8 cellular contexts compared by ENCODE assay signal in genomic region chr4:128811571-128812359, GRCh38. TPM values are rescaled to one million over a fixed set of nuclear protein-coding genes. Genes with fewer than 3 reads are reported as not detected.
DNase-seq lines count a peak whose midpoint lies in the region; ATAC-seq, FAIRE-seq and TF ChIP-seq lines count a peak whose summit lies in the region.

No MANE protein-coding gene starts in this region.

- peak overlapping the region; percentile 99 for H3K4me3 Mint-ChIP-seq in activated T-helper 1 cell treated with anti-CD3 and anti-CD28 coated beads, Interleukin-12 subunit alpha, Interleukin-12 subunit beta, Interleukin-2, Interleukin-4 antibody, amounts not matched to agents 30 ng/mL and 10 ng/mL and 1 ng/mL, durations not matched to agents 14 hours and 24 hours and 36 hours
- peak overlapping the region; percentile 99 for H3K4me3 Mint-ChIP-seq in natural killer cell

- H2AFZ ChIP-seq in KMS-11 (ENCODE audit: low read depth): peak overlapping the region; percentile 5; the same call in 1 of the 2 replicates
- no peak overlapping the region for H2AFZ ChIP-seq in fibroblast of lung (ENCODE audit: low read length)

- H3K27me3 ChIP-seq in KMS-11 (ENCODE audit: insufficient read depth, low read depth): no peaks in the 10 kb centered on the region
- H3K27me3 ChIP-seq in fibroblast of lung (ENCODE audit: control insufficient read depth, insufficient read depth, low read length): no peaks in the 10 kb centered on the region

- no peaks in the 10 kb centered on the region for H3K27me3 Mint-ChIP-seq in activated T-helper 1 cell treated with anti-CD3 and anti-CD28 coated beads, Interleukin-12 subunit alpha, Interleukin-12 subunit beta, Interleukin-2, Interleukin-4 antibody, amounts not matched to agents 30 ng/mL and 10 ng/mL and 1 ng/mL, durations not matched to agents 14 hours and 24 hours and 36 hours (ENCODE audit: insufficient read depth)
- no peaks in the 10 kb centered on the region for H3K27me3 Mint-ChIP-seq in natural killer cell (ENCODE audit: low read depth in 2 of 2)

- peaks cover 8% of the 10 kb centered on the region for H3K36me3 Mint-ChIP-seq in activated T-helper 1 cell treated with anti-CD3 and anti-CD28 coated beads, Interleukin-12 subunit alpha, Interleukin-12 subunit beta, Interleukin-2, Interleukin-4 antibody, amounts not matched to agents 30 ng/mL and 10 ng/mL and 1 ng/mL, durations not matched to agents 14 hours and 24 hours and 36 hours (ENCODE audit: low read depth)
- no peaks in the 10 kb centered on the region for H3K36me3 Mint-ChIP-seq in natural killer cell

- H3K4me3 ChIP-seq in KMS-11 (IDR thresholded peaks at IDR 0.05; ENCODE audit: insufficient read depth, low read depth, low read length) (no peak overlapping the region), fibroblast of lung (replicated peaks in 1 of 4; ENCODE audit: control extremely low read depth in 1 of 4, insufficient read depth in 1 of 4, low read depth in 3 of 4, low read length in 4 of 4) (peak overlapping the region; percentile 75 to 89 (median 84))

- TF ChIP-seq CTCF in KMS-11 (conservative IDR thresholded peaks at IDR 0.05; ENCODE audit: low read depth, low read length) (no peak), fibroblast of lung (conservative IDR thresholded peaks at IDR 0.05 in 1 of 2, IDR thresholded peaks at IDR 0.05 in 1 of 2; ENCODE audit: low read depth in 1 of 2, low read length in 2 of 2) (no peak), natural killer cell (IDR thresholded peaks at IDR 0.05) (no peak)

- H3K9me3 Mint-ChIP-seq in activated T-helper 1 cell treated with anti-CD3 and anti-CD28 coated beads, Interleukin-12 subunit alpha, Interleukin-12 subunit beta, Interleukin-2, Interleukin-4 antibody, amounts not matched to agents 30 ng/mL and 10 ng/mL and 1 ng/mL, durations not matched to agents 14 hours and 24 hours and 36 hours: no peaks in the 10 kb centered on the region
- H3K9me3 Mint-ChIP-seq in natural killer cell: no peaks in the 10 kb centered on the region

- H3K36me3 ChIP-seq in KMS-11 (ENCODE audit: insufficient read depth) (no peaks in the 10 kb centered on the region), fibroblast of lung (ENCODE audit: control insufficient read depth, insufficient read depth, low read length) (no peaks in the 10 kb centered on the region)

- H3K79me2 ChIP-seq in KMS-11 (ENCODE audit: insufficient read depth, low read depth) (peaks cover 60% of the 10 kb centered on the region), fibroblast of lung (ENCODE audit: control insufficient read depth, insufficient read depth, low read length) (peaks cover 50% of the 10 kb centered on the region)

- peak; percentile 90 for DNase-seq in Daoy (ENCODE audit: low read depth)
- DNase-seq in RCC 7860 (ENCODE audit: low spot score): peak; percentile 85
- peak; percentile 83 for DNase-seq in activated T-helper 1 cell treated with anti-CD3 and anti-CD28 coated beads, Interleukin-12 subunit alpha, Interleukin-12 subunit beta, Interleukin-2, Interleukin-4 antibody, amounts not matched to agents 30 ng/mL and 10 ng/mL and 1 ng/mL, durations not matched to agents 14 hours and 24 hours and 36 hours (ENCODE audit: low spot score)
- peak; percentile 89 to 94 for DNase-seq in fibroblast of lung (ENCODE audit: low read depth in 2 of 2)
- peak; percentile 81 for DNase-seq in natural killer cell
- DNase-seq in stimulated activated naive CD4-positive, alpha-beta T cell treated with Interleukin-2 at 50 U/mL for 16 hours (lab: John Stamatoyannopoulos, UW): peak; percentile 87

- H4K20me1 ChIP-seq in KMS-11 (ENCODE audit: insufficient read depth): peaks cover 15% of the 10 kb centered on the region
- no peaks in the 10 kb centered on the region for H4K20me1 ChIP-seq in fibroblast of lung (ENCODE audit: control insufficient read depth, extremely low read depth, insufficient read depth, low read length)

- peak overlapping the region; percentile 89 for H3K27ac Mint-ChIP-seq in activated T-helper 1 cell treated with anti-CD3 and anti-CD28 coated beads, Interleukin-12 subunit alpha, Interleukin-12 subunit beta, Interleukin-2, Interleukin-4 antibody, amounts not matched to agents 30 ng/mL and 10 ng/mL and 1 ng/mL, durations not matched to agents 14 hours and 24 hours and 36 hours
- H3K27ac Mint-ChIP-seq in natural killer cell: peak overlapping the region; percentile 90 to 95

- H3K4me2 ChIP-seq in KMS-11 (peak overlapping the region; percentile 82; the same call in 1 of the 2 replicates), fibroblast of lung (ENCODE audit: extremely low read depth, insufficient read depth, low read length) (no peak overlapping the region)

- intact Hi-C loops in activated T-helper 1 cell treated with anti-CD3 and anti-CD28 coated beads, Interleukin-12 subunit alpha, Interleukin-12 subunit beta, Interleukin-2, Interleukin-4 antibody, amounts not matched to agents 30 ng/mL and 10 ng/mL and 1 ng/mL, durations not matched to agents 14 hours and 24 hours and 36 hours (cut with micrococcal nuclease): loop anchor here (1.0 to 5.0 kb wide), 6 partner anchors 294 to 1029 kb away; partner anchors contain the start of genes ABHD18, HSPA4L, LARP1B and MFSD8
- intact Hi-C loops in natural killer cell (cut with micrococcal nuclease): loop anchor here (1.0 to 2.0 kb wide), 2 partner anchors 107 to 523 kb away; no protein-coding TSS in a partner anchor

- peaks cover 32% of the 10 kb centered on the region for H3K4me1 Mint-ChIP-seq in activated T-helper 1 cell treated with anti-CD3 and anti-CD28 coated beads, Interleukin-12 subunit alpha, Interleukin-12 subunit beta, Interleukin-2, Interleukin-4 antibody, amounts not matched to agents 30 ng/mL and 10 ng/mL and 1 ng/mL, durations not matched to agents 14 hours and 24 hours and 36 hours (ENCODE audit: low read depth)
- peaks cover 36 to 40% of the 10 kb centered on the region in 2 donors for H3K4me1 Mint-ChIP-seq in natural killer cell

- H3K4me1 ChIP-seq in KMS-11 (ENCODE audit: low read depth, poor library complexity, severe bottlenecking) (peaks cover 40% of the 10 kb centered on the region), fibroblast of lung (ENCODE audit: control insufficient read depth, extremely low read depth, insufficient read depth, low read length) (peaks cover 4% of the 10 kb centered on the region)

- FAIRE-seq in RCC 7860 (lab: Jason Lieb, UNC): no peak

- H3K9ac ChIP-seq in KMS-11 (peak overlapping the region; percentile 100), fibroblast of lung (ENCODE audit: insufficient read depth, low read length) (peak overlapping the region; percentile 92)

- H3K9me3 ChIP-seq in fibroblast of lung (ENCODE audit: control insufficient read depth, insufficient read depth, low read depth, low read length): no peaks in the 10 kb centered on the region

- ATAC-seq in GM21825 (IDR thresholded peaks at IDR 0.05; ENCODE audit: unreplicated experiment): peak; percentile 51
- peak; percentile 41 to 71 (median 59) for ATAC-seq in natural killer cell

- H3K27ac ChIP-seq in KMS-11: peak overlapping the region; percentile 100
- peak overlapping the region; percentile 95 for H3K27ac ChIP-seq in fibroblast of lung (ENCODE audit: insufficient read depth, low read length)

RNA-seq across cellular contexts. Expression of gene JADE1, which starts 2.3 kb away (rescaled TPM):
- total RNA-seq in Daoy (2014; rRNA removed; shearing (Covaris generic)): 5.9 and 6.1 TPM in 2 replicates
- total RNA-seq in activated T-helper 1 cell treated with anti-CD3 and anti-CD28 coated beads, Interleukin-12 subunit alpha, Interleukin-12 subunit beta, Interleukin-2, Interleukin-4 antibody, amounts not matched to agents 30 ng/mL and 10 ng/mL and 1 ng/mL, durations not matched to agents 14 hours and 24 hours and 36 hours: 38.7 and 42.4 TPM in 2 replicates
- 27.7 and 49.9 TPM in 2 replicates for total RNA-seq in fibroblast of lung
- 28.6 and 36.2 TPM in 2 replicates for polyA plus RNA-seq in fibroblast of lung
- polyA plus RNA-seq in fibroblast of lung (2012): 24.9 and 31.6 TPM in 2 replicates
- polyA minus RNA-seq in fibroblast of lung (ENCODE audit: low replicate concordance): 37.3 and 87.1 TPM in 2 replicates
- 10 to 100 TPM; 48.9 to 55.8 (median 52.7) TPM for total RNA-seq in natural killer cell
